Comparison of ENCODE assay signal across 8 cellular contexts in the genomic region with DNA sequence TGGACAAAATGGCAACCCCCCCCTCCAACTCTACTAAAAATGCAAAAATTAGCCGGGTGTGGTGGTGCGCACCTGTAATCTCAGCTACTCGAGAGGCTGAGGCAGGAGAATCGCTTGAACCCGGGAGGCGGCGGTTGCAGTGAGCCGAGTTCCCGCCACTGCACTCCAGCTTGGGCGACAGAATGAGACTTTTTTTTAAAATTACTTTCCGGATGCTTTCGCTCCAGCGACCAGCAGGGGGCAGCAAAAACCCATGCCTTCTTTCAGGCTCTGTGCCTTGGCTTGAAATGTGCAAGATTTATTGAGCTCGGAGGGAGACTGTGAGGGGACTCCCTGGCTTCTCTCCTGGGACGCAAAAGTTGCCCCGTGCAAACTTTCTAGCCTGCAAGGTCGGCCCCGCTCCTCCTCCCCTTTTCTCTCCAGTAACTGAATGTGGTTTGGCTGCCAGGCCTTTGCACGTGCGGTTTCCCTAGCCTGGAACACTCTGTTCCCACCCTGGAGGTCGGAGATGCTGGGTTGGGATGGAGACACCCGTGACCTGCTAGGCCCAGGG.
DNase-seq lines count a peak whose midpoint lies in the region; ATAC-seq and TF ChIP-seq lines count a peak whose summit lies in the region.

No MANE protein-coding gene starts in this region.

- H3K4me1 ChIP-seq in OCI-LY3 (ENCODE audit: low read length) = 0 out of 2 replicates have a peak, but pooled peaks cover 2% of the 10 kb centered on the region
- no peaks in the 10 kb centered on the region for H3K4me1 ChIP-seq in fibroblast of lung (ENCODE audit: control insufficient read depth, extremely low read depth, insufficient read depth, low read length)

- no peak overlapping the region for H3K27ac ChIP-seq in OCI-LY3 (ENCODE audit: low read length)
- H3K27ac ChIP-seq in fibroblast of lung (ENCODE audit: insufficient read depth, low read length) = no peak overlapping the region

- H3K4me1 Mint-ChIP-seq in CD14-positive monocyte = no peaks in the 10 kb centered on the region
- H3K4me1 Mint-ChIP-seq in nephron progenitor cell = no peaks in the 10 kb centered on the region

- H3K27ac Mint-ChIP-seq in CD14-positive monocyte (no peak overlapping the region), nephron progenitor cell (no peak overlapping the region)

- H3K4me3 Mint-ChIP-seq in CD14-positive monocyte = no peak overlapping the region
- H3K4me3 Mint-ChIP-seq in nephron progenitor cell = no peak overlapping the region

- H3K27me3 Mint-ChIP-seq in CD14-positive monocyte (ENCODE audit: low read depth in 3 of 3) = peaks cover 9 to 22% (median 11%) of the 10 kb centered on the region in 3 donors
- peaks cover 49% of the 10 kb centered on the region for H3K27me3 Mint-ChIP-seq in nephron progenitor cell (ENCODE audit: low read depth, poor library complexity)

- DNase-seq in CD14-positive monocyte (ENCODE audit: low spot score) (no peak), HEK293T (ENCODE audit: extremely low spot score) (peak; percentile 67), fibroblast of lung (ENCODE audit: low read depth in 2 of 2) (peak; percentile 31 to 81), nephron progenitor cell (peak; percentile 90)
- DNase-seq in activated T-cell treated with anti-CD3 and anti-CD28 coated beads, Interleukin-2, amount 50 U/mL, for 1 hour = peak; percentile 79
- peak; percentile 70 for DNase-seq in stimulated activated naive CD4-positive, alpha-beta T cell treated with Interleukin-2 at 50 U/mL for 16 hours (lab: John Stamatoyannopoulos, UW)

- TF ChIP-seq CTCF in CD14-positive monocyte (IDR thresholded peaks at IDR 0.05) (peak; percentile 80), OCI-LY3 (IDR thresholded peaks at IDR 0.05; ENCODE audit: low read depth, low read length) (peak; percentile 80), fibroblast of lung (conservative IDR thresholded peaks at IDR 0.05 in 1 of 2, IDR thresholded peaks at IDR 0.05 in 1 of 2; ENCODE audit: low read depth in 1 of 2, low read length in 2 of 2) (peak; percentile 83 to 87), nephron progenitor cell (IDR thresholded peaks at IDR 0.05) (peak; percentile 87)

- no peak for ATAC-seq in GM19397 (IDR thresholded peaks at IDR 0.05; ENCODE audit: unreplicated experiment)

- H3K4me3 ChIP-seq in OCI-LY3 (ENCODE audit: low read length) (peak overlapping the region; percentile 38), fibroblast of lung (replicated peaks in 1 of 4; ENCODE audit: control extremely low read depth in 1 of 4, insufficient read depth in 1 of 4, low read depth in 3 of 4, low read length in 4 of 4) (no peak overlapping the region)

- H3K9ac ChIP-seq in OCI-LY3 (ENCODE audit: low read length) (no peak overlapping the region; the same call in 1 of the 2 replicates), fibroblast of lung (ENCODE audit: insufficient read depth, low read length) (no peak overlapping the region)

- POLR2A ChIA-PET in HEK293T (lab: Yijun Ruan, JAX) = interaction anchor here (0.7 kb wide), 1 partner anchor 354 kb away, joined by 3 read pairs; no protein-coding TSS in a partner anchor

- H3K79me2 ChIP-seq in OCI-LY3 (ENCODE audit: low read length) (no peaks in the 10 kb centered on the region), fibroblast of lung (ENCODE audit: control insufficient read depth, insufficient read depth, low read length) (no peaks in the 10 kb centered on the region)

- no peak overlapping the region for H2AFZ ChIP-seq in OCI-LY3 (ENCODE audit: low read depth, low read length)
- no peak overlapping the region for H2AFZ ChIP-seq in fibroblast of lung (ENCODE audit: low read length)

- H3K9me3 Mint-ChIP-seq in CD14-positive monocyte (peaks cover 6 to 17% (median 11%) of the 10 kb centered on the region in 7 donors), nephron progenitor cell (peaks cover 5% of the 10 kb centered on the region)

- H4K20me1 ChIP-seq in OCI-LY3 (ENCODE audit: insufficient read depth, low read length) (peaks cover 3% of the 10 kb centered on the region; the same call in 1 of the 2 replicates), fibroblast of lung (ENCODE audit: control insufficient read depth, extremely low read depth, insufficient read depth, low read length) (no peaks in the 10 kb centered on the region)

- H3K27me3 ChIP-seq in OCI-LY3 (ENCODE audit: low read depth, low read length) (peaks cover 11% of the 10 kb centered on the region), fibroblast of lung (ENCODE audit: control insufficient read depth, insufficient read depth, low read length) (peaks cover 4% of the 10 kb centered on the region)

- CTCF ChIA-PET in HEK293T (lab: Yijun Ruan, JAX) = interaction anchor here (0.6 to 1.5 kb wide), 9 partner anchors 9 to 304 kb away, joined by 3 to 13 read pairs (median 3); no protein-coding TSS in a partner anchor

- H3K36me3 ChIP-seq in OCI-LY3 (replicated peaks; ENCODE audit: low read depth, low read length) (peaks cover 3% of the 10 kb centered on the region), fibroblast of lung (ENCODE audit: control insufficient read depth, insufficient read depth, low read length) (no peaks in the 10 kb centered on the region)

- H3K4me2 ChIP-seq in OCI-LY3 (ENCODE audit: low read length) (peak overlapping the region; percentile 40), fibroblast of lung (ENCODE audit: extremely low read depth, insufficient read depth, low read length) (peak overlapping the region; percentile 35)

- intact Hi-C loops in CD14-positive monocyte (cut with micrococcal nuclease) = no loop called here

- no peaks in the 10 kb centered on the region for H3K9me3 ChIP-seq in OCI-LY3 (ENCODE audit: insufficient read depth, low read length)
- H3K9me3 ChIP-seq in fibroblast of lung (ENCODE audit: control insufficient read depth, insufficient read depth, low read depth, low read length) = no peaks in the 10 kb centered on the region

- no peaks in the 10 kb centered on the region for H3K36me3 Mint-ChIP-seq in CD14-positive monocyte
- no peaks in the 10 kb centered on the region for H3K36me3 Mint-ChIP-seq in nephron progenitor cell (ENCODE audit: low read depth)

TF ChIP-seq in HEK293T, 16 proteins besides CTCF, POLR2A, EP300 and RAD21:
- TF ChIP-seq, protein P1, sequence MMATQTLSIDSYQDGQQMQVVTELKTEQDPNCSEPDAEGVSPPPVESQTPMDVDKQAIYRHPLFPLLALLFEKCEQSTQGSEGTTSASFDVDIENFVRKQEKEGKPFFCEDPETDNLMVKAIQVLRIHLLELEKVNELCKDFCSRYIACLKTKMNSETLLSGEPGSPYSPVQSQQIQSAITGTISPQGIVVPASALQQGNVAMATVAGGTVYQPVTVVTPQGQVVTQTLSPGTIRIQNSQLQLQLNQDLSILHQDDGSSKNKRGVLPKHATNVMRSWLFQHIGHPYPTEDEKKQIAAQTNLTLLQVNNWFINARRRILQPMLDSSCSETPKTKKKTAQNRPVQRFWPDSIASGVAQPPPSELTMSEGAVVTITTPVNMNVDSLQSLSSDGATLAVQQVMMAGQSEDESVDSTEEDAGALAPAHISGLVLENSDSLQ (IDR thresholded peaks at IDR 0.05) = peak; percentile 63; the same call in 1 of the 2 replicates
- TF ChIP-seq LEF1 (IDR thresholded peaks at IDR 0.05; ENCODE audit: borderline replicate concordance) = no peak
- no peak for TF ChIP-seq ELF4 (IDR thresholded peaks at IDR 0.05)
- TF ChIP-seq SP1 (IDR thresholded peaks at IDR 0.05) = no peak
- no peak for TF ChIP-seq HDGF (IDR thresholded peaks at IDR 0.05; ENCODE audit: borderline replicate concordance)
- 0 out of 2 replicates have a peak, but pooled peaks have one; percentile 13 for TF ChIP-seq L3MBTL2 (conservative IDR thresholded peaks at IDR 0.05)
- TF ChIP-seq NFRKB (IDR thresholded peaks at IDR 0.05) = no peak
- TF ChIP-seq ARNT (IDR thresholded peaks at IDR 0.05) = no peak
- TF ChIP-seq FOXK2 (IDR thresholded peaks at IDR 0.05) = no peak
- TF ChIP-seq ZNF384 (IDR thresholded peaks at IDR 0.05) = peak; percentile 91
